Comparison of ENCODE assay signal across 13 cellular contexts in genomic region chr11:121696177-121696863, GRCh38.
DNase-seq lines count a peak whose midpoint lies in the region; ATAC-seq and TF ChIP-seq lines count a peak whose summit lies in the region.
"Had no signal": no experiment of that assay in that cellular context is flagged by ENCODE, and none has a peak within 500 bp of the region (broad histone marks: within the 10 kb centered on the region; RNA-seq: fewer than 3 reads in every experiment).

No MANE protein-coding gene starts in this region.

- H3K27me3 ChIP-seq in sigmoid colon, result no peaks in the 10 kb centered on the region

- ATAC-seq in GM18517 (IDR thresholded peaks at IDR 0.05; ENCODE audit: unreplicated experiment), result no peak
- ATAC-seq in left colon, result no peak
- no peak for ATAC-seq in GM19395 (IDR thresholded peaks at IDR 0.05; ENCODE audit: unreplicated experiment)
- ATAC-seq in HG02588 (IDR thresholded peaks at IDR 0.05; ENCODE audit: unreplicated experiment), result no peak
- ATAC-seq: HCT116 had no signal

- intact Hi-C loops in sigmoid colon (cut with DNase I), result no loop called here
- intact Hi-C loops in left colon (cut with DNase I, micrococcal nuclease), result no loop called here

- peaks cover 0 to 19% (median 17%) of the 10 kb centered on the region in 4 donors for H3K4me1 ChIP-seq in sigmoid colon

- no peak for TF ChIP-seq POLR2A in sigmoid colon (IDR thresholded peaks at IDR 0.05)

- H3K9me3 ChIP-seq in sigmoid colon, result no peaks in the 10 kb centered on the region

- no peaks in the 10 kb centered on the region for H3K36me3 ChIP-seq in sigmoid colon

- H3K27ac ChIP-seq in sigmoid colon, result peak overlapping the region; percentile 67 to 78 (median 73)

- H3K4me3 ChIP-seq in sigmoid colon, result peak overlapping the region in 3 of 4 donors; percentile 7 to 26 (median 11)

- no peak for TF ChIP-seq EP300 in sigmoid colon (IDR thresholded peaks at IDR 0.05)

- DNase-seq in NCI-H2081 (lab: John Stamatoyannopoulos, UW) (peak; percentile 83 to 89), cerebellar cortex (ENCODE audit: low spot score) (peak; percentile 5), kidney tubule cell (ENCODE audit: low spot score) (peak; percentile 12), sigmoid colon (peak; percentile 64), left colon (no peak)
- DNase-seq: activated CD4-positive, alpha-beta T cell treated with anti-CD3 and anti-CD28 coated beads, Interleukin-2, amount 50 U/mL, for 48 hours; activated naive CD4-positive, alpha-beta T cell treated with anti-CD3 and anti-CD28 coated beads for 36 hours; CD8-positive, alpha-beta memory T cell; Karpas-422 had no signal

- no peak for TF ChIP-seq CTCF in sigmoid colon (IDR thresholded peaks at IDR 0.05)

- 53 to 58% methylated on average over 20 of the region's 20 CpGs for WGBS in sigmoid colon, 2 donors

Comparison
In these comparisons a context has a peak if more than half of its experiments do, and no peak if none do; other contexts are left out.
1. DNase-seq: peak in NCI-H2081 (2 of 2), cerebellar cortex (single experiment), kidney tubule cell (single experiment) and sigmoid colon (single experiment); none in left colon (0 of 2).